Comparison of ENCODE assay signal across 1 cellular context in the genomic region with DNA sequence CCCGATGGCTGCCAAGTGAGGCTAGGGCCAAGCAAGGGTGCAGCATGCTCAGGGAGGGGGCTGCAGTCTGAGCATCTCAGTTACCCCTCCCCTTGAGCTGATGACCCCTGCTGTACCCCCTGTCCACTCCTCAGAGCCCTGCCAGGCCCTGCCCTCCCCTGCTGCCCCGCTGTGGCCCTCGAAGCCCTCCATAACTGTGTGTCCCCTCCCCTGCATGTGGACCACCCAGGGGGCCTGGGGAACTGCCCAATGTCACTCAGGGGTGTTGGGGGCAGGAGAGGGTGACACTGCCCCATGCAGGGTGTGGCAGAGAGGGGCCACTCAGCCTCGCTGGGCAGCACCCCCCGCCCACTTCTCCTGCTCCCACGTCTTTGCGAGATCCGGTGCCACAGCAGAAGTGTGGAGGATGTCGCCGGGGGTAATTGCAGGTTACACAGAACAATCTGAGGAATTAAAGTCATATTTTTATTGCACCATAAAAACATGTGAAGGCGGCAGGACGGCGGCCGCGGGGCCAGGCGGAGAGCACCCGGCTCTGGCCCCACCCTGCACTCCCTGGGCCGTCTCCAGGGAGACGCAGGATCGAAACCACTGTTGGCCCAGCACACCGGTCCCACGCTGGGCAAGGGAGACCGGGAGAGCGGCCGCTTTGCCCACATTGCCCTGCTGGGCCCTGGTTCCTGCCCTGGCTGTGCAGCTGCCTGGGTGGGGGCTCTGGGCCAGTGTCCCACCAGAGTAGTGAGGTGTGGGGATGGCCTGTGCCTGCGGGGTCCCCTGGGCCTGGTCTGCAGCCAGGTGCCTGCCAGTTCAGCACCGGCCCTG.
A peak's percentile ranks its signal among the peaks of the same experiment; 100 is the strongest.
TF ChIP-seq lines count a peak whose summit lies in the region.

No MANE protein-coding gene starts in this region.

TF ChIP-seq in endothelial cell of umbilical vein, 7 proteins besides CTCF, POLR2A, EP300 and RAD21:
- TF ChIP-seq MYC (IDR thresholded peaks at IDR 0.05; ENCODE audit: low read depth, low read length), result no peak
- peak; percentile 55 for TF ChIP-seq POLR2AphosphoS5 (IDR thresholded peaks at IDR 0.05; ENCODE audit: insufficient read depth, low read depth, low read length)
